Comparison of ENCODE assay signal across 18 cellular contexts in genomic region chr22:43636086-43636485, GRCh38.
A peak's percentile ranks its signal among the peaks of the same experiment; 100 is the strongest.
DNase-seq lines count a peak whose midpoint lies in the region; ATAC-seq, FAIRE-seq and TF ChIP-seq lines count a peak whose summit lies in the region.
"Had no signal": no experiment of that assay in that cellular context is flagged by ENCODE, and none has a peak within 500 bp of the region (broad histone marks: within the 10 kb centered on the region; RNA-seq: fewer than 3 reads in every experiment).

No MANE protein-coding gene starts in this region.

- H3K79me2 ChIP-seq in H1 (ENCODE audit: control insufficient read depth in 1 of 2, insufficient read depth in 2 of 2, low read length in 2 of 2) (no peaks in the 10 kb centered on the region), trophoblast cell (ENCODE audit: control insufficient read depth, insufficient read depth, low read length, poor library complexity) (no peaks in the 10 kb centered on the region)

- no peak overlapping the region for H3K14ac ChIP-seq in H1 (ENCODE audit: insufficient read length)
- H3K14ac ChIP-seq in trophoblast cell (ENCODE audit: low read length), result no peak overlapping the region

- H3K4me1 ChIP-seq in H1 (replicated peaks in 1 of 4; ENCODE audit: control insufficient read depth in 3 of 4, insufficient read depth in 4 of 4, low read length in 3 of 4) (peaks cover 0 to 2% (median 0%) of the 10 kb centered on the region in 4 experiments; a peak in 1 of 7 replicates), trophoblast cell (ENCODE audit: control insufficient read depth in 1 of 2, insufficient read depth in 2 of 2, low read length in 2 of 2) (no peaks in the 10 kb centered on the region)

- no peak for TF ChIP-seq CTCF in H1 (IDR thresholded peaks at IDR 0.05; ENCODE audit: control extremely low read depth in 1 of 3, insufficient read depth in 1 of 3, low read depth in 1 of 3, low read length in 3 of 3)

- peak; percentile 9 for DNase-seq in COLO668 (lab: John Stamatoyannopoulos, UW; ENCODE audit: unreplicated experiment)
- peak; percentile 1 for DNase-seq in NCI-H1694 treated with DMSO at 0.1 percent for 48 hours (lab: John Stamatoyannopoulos, UW)
- DNase-seq in H1 (ENCODE audit: low read depth in 1 of 2, low spot score in 2 of 2), result no peak
- no peak for DNase-seq in trophoblast cell
- DNase-seq in activated CD4-positive, alpha-beta T cell treated with anti-CD3 and anti-CD28 coated beads, Interleukin-2, amount 10 ng/mL, durations not matched to agents 24 days and 14 days, result no peak
- DNase-seq in activated naive CD4-positive, alpha-beta T cell treated with anti-CD3 and anti-CD28 coated beads, Interleukin-2, amount 50 U/mL, for 72 hours (ENCODE audit: low spot score in 2 of 2), result no peak
- no peak for DNase-seq in cerebellum (ENCODE audit: low spot score)
- DNase-seq: 8988T; CD4-positive, CD25-positive, alpha-beta regulatory T cell; DMS153; DMS79 treated with DMSO at 0.1 percent for 48 hours; EL; GDM1; GM23248; H9; KG1 had no signal

- no peak overlapping the region for H3K27ac Mint-ChIP-seq in activated CD4-positive, alpha-beta T cell treated with anti-CD3 and anti-CD28 coated beads, Interleukin-2, amount 10 ng/mL, durations not matched to agents 24 days and 14 days
- H3K27ac Mint-ChIP-seq in activated naive CD4-positive, alpha-beta T cell treated with anti-CD3 and anti-CD28 coated beads, Interleukin-2, amount 50 U/mL, for 72 hours, result no peak overlapping the region
- H3K27ac Mint-ChIP-seq: CD4-positive, CD25-positive, alpha-beta regulatory T cell; H9 had no signal

- H3K23ac ChIP-seq in H1 (ENCODE audit: insufficient read length) (no peak overlapping the region), trophoblast cell (ENCODE audit: low read length) (no peak overlapping the region)

- no peaks in the 10 kb centered on the region for H3K4me1 Mint-ChIP-seq in activated CD4-positive, alpha-beta T cell treated with anti-CD3 and anti-CD28 coated beads, Interleukin-2, amount 10 ng/mL, durations not matched to agents 24 days and 14 days
- H3K4me1 Mint-ChIP-seq: CD4-positive, CD25-positive, alpha-beta regulatory T cell; H9; IgD-negative memory B cell had no signal

- H3K9me3 Mint-ChIP-seq in activated CD4-positive, alpha-beta T cell treated with anti-CD3 and anti-CD28 coated beads, Interleukin-2, amount 10 ng/mL, durations not matched to agents 24 days and 14 days, result peaks cover 14% of the 10 kb centered on the region
- peaks cover 8 to 9% of the 10 kb centered on the region in 2 donors for H3K9me3 Mint-ChIP-seq in activated naive CD4-positive, alpha-beta T cell treated with anti-CD3 and anti-CD28 coated beads, Interleukin-2, amount 50 U/mL, for 72 hours

- CTCF ChIA-PET in H1 (lab: Charles Lee; ENCODE audit: partially characterized antibody), result interaction anchor here (1.2 kb wide), 1 partner anchor 42 kb away, joined by 3 read pairs; no protein-coding TSS in a partner anchor

- H2BK12ac ChIP-seq in H1 (ENCODE audit: low read depth, low read length), result no peak overlapping the region
- no peak overlapping the region for H2BK12ac ChIP-seq in trophoblast cell (ENCODE audit: low read length)

- H3K79me1 ChIP-seq in H1 (ENCODE audit: low read depth, low read length) (no peaks in the 10 kb centered on the region), trophoblast cell (ENCODE audit: low read length) (no peaks in the 10 kb centered on the region)

- no peak for ATAC-seq in activated naive CD4-positive, alpha-beta T cell treated with anti-CD3 and anti-CD28 coated beads, Interleukin-2, amount 50 U/mL, for 72 hours

- H2AFZ ChIP-seq in H1 (ENCODE audit: low read length) (no peak overlapping the region), trophoblast cell (ENCODE audit: insufficient read depth, low read length, poor library complexity) (no peak overlapping the region)
- H2AFZ ChIP-seq: GM23248 had no signal

- H4K12ac ChIP-seq in trophoblast cell (ENCODE audit: low read depth, low read length), result no peak overlapping the region

- H2BK5ac ChIP-seq in H1 (ENCODE audit: low read depth, low read length) (no peak overlapping the region), trophoblast cell (ENCODE audit: low read depth, low read length, poor library complexity) (no peak overlapping the region)

- H3K36me3 ChIP-seq in H1 (ENCODE audit: control insufficient read depth in 2 of 4, insufficient read depth in 4 of 4, low read length in 3 of 4) (no peaks in the 10 kb centered on the region), trophoblast cell (ENCODE audit: control insufficient read depth in 1 of 2, insufficient read depth in 2 of 2, low read length in 2 of 2) (no peaks in the 10 kb centered on the region)
- H3K36me3 ChIP-seq: BLaER1 treated with 17β-estradiol and CSF1 and Interleukin-3, amounts not matched to agents 10 nM and 100 nM had no signal

- H3K27ac ChIP-seq in H1 (ENCODE audit: low read depth, low read length), result no peak overlapping the region
- H3K27ac ChIP-seq in trophoblast cell (ENCODE audit: low read depth, low read length), result no peak overlapping the region
- H3K27ac ChIP-seq: BLaER1 treated with 17β-estradiol and CSF1 and Interleukin-3, amounts not matched to agents 10 nM and 100 nM; GM23248 had no signal

- TF ChIP-seq POLR2A in H1 (IDR thresholded peaks at IDR 0.05; ENCODE audit: control extremely low read depth in 1 of 2, low read depth in 2 of 2, low read length in 2 of 2), result no peak

- TF ChIP-seq RAD21 in H1 (IDR thresholded peaks at IDR 0.05 in 1 of 2, conservative IDR thresholded peaks at IDR 0.05 in 1 of 2; ENCODE audit: low read depth in 2 of 2, low read length in 2 of 2), result peak; percentile 22 to 34; a peak in 3 of 4 replicates

- WGBS in H1 (ENCODE audit: extremely low coverage in 1 of 2, insufficient coverage in 1 of 2, insufficient read length in 1 of 2, insufficient replicate concordance in 2 of 2, low coverage in 1 of 2, low lambda C conversion rate in 2 of 2, missing lambda C conversion rate in 1 of 2), 2 experiments, result 92% methylated on average over 12 of the region's 13 CpGs; no CpG with 5 or more reads in 1 of the 2 experiments
- no CpG with 5 or more reads among the region's 13 CpGs for WGBS in trophoblast cell (ENCODE audit: extremely low coverage, insufficient coverage, insufficient read length)

- H3K56ac ChIP-seq in H1 (replicated peaks; ENCODE audit: insufficient read length, low read depth, low read length), result no peak overlapping the region

- no peak overlapping the region for H4K8ac ChIP-seq in H1 (ENCODE audit: extremely low read depth, insufficient read depth, low read length)
- no peak overlapping the region for H4K8ac ChIP-seq in trophoblast cell (ENCODE audit: low read depth, low read length)

- no peak overlapping the region for H2AK5ac ChIP-seq in H1 (ENCODE audit: low read depth, low read length)
- no peak overlapping the region for H2AK5ac ChIP-seq in trophoblast cell (ENCODE audit: low read length)

- H4K5ac ChIP-seq in H1 (ENCODE audit: insufficient read length, low read depth, low read length), result no peak overlapping the region

- H4K20me1 ChIP-seq in H1 (replicated peaks in 1 of 2; ENCODE audit: control insufficient read depth in 1 of 2, insufficient read depth in 2 of 2, low read length in 2 of 2), result no peaks in the 10 kb centered on the region
- H4K20me1 ChIP-seq: BLaER1 treated with 17β-estradiol and CSF1 and Interleukin-3, amounts not matched to agents 10 nM and 100 nM had no signal

- H3K4me2 ChIP-seq in H1 (ENCODE audit: insufficient read depth in 1 of 2, low read depth in 2 of 2, low read length in 2 of 2) (no peak overlapping the region), trophoblast cell (ENCODE audit: low read length) (no peak overlapping the region)
- H3K4me2 ChIP-seq: BLaER1 treated with 17β-estradiol and CSF1 and Interleukin-3, amounts not matched to agents 10 nM and 100 nM had no signal

- H3K4me3 ChIP-seq in H1 (ENCODE audit: extremely low read depth in 1 of 4, insufficient read depth in 2 of 4, low read depth in 3 of 4, low read length in 4 of 4) (no peak overlapping the region), trophoblast cell (ENCODE audit: low read depth, low read length) (no peak overlapping the region)
- H3K4me3 ChIP-seq: BLaER1 treated with 17β-estradiol and CSF1 and Interleukin-3, amounts not matched to agents 10 nM and 100 nM; GM23248 had no signal

- intact Hi-C loops in activated CD4-positive, alpha-beta T cell treated with anti-CD3 and anti-CD28 coated beads, Interleukin-2, amount 10 ng/mL, durations not matched to agents 24 days and 14 days (cut with micrococcal nuclease), result no loop called here

- no peaks in the 10 kb centered on the region; a peak in 1 of 7 replicates for H3K27me3 ChIP-seq in H1 (replicated peaks in 1 of 4; ENCODE audit: control insufficient read depth in 3 of 4, extremely low read depth in 1 of 4, insufficient read depth in 3 of 4, low read length in 3 of 4)
- H3K27me3 ChIP-seq in trophoblast cell (ENCODE audit: insufficient read depth, low read length), result no peaks in the 10 kb centered on the region
- H3K27me3 ChIP-seq: BLaER1 treated with 17β-estradiol and CSF1 and Interleukin-3, amounts not matched to agents 10 nM and 100 nM had no signal

- no peak overlapping the region for H3K4ac ChIP-seq in H1 (replicated peaks; ENCODE audit: insufficient read length, low read depth, low read length)
- no peak overlapping the region for H3K4ac ChIP-seq in trophoblast cell (ENCODE audit: low read depth, low read length)

- H3K4me3 Mint-ChIP-seq in activated CD4-positive, alpha-beta T cell treated with anti-CD3 and anti-CD28 coated beads, Interleukin-2, amount 10 ng/mL, durations not matched to agents 24 days and 14 days, result no peak overlapping the region
- H3K4me3 Mint-ChIP-seq: CD4-positive, CD25-positive, alpha-beta regulatory T cell; H9; IgD-negative memory B cell had no signal

- no peak for TF ChIP-seq EP300 in H1 (IDR thresholded peaks at IDR 0.05; ENCODE audit: borderline replicate concordance in 1 of 2, low read depth in 2 of 2, low read length in 2 of 2)

- POLR2A ChIA-PET in H1 (lab: Charles Lee; ENCODE audit: partially characterized antibody), result no interaction called here

- FAIRE-seq in H1 (lab: Jason Lieb, UNC), result no peak

- H4K91ac ChIP-seq in H1 (replicated peaks; ENCODE audit: insufficient read length, low read length) (no peak overlapping the region), trophoblast cell (ENCODE audit: low read depth, low read length) (no peak overlapping the region)

- no peak overlapping the region for H2BK15ac ChIP-seq in H1 (ENCODE audit: low read length)

- H3K27me3 Mint-ChIP-seq in activated CD4-positive, alpha-beta T cell treated with anti-CD3 and anti-CD28 coated beads, Interleukin-2, amount 10 ng/mL, durations not matched to agents 24 days and 14 days, result no peaks in the 10 kb centered on the region

- H2BK120ac ChIP-seq in H1 (replicated peaks; ENCODE audit: low read depth, low read length) (no peak overlapping the region), trophoblast cell (ENCODE audit: insufficient read depth, low read length, poor library complexity) (no peak overlapping the region)

- H2BK20ac ChIP-seq in H1 (ENCODE audit: low read length), result no peak overlapping the region

- H3K36me3 Mint-ChIP-seq in activated CD4-positive, alpha-beta T cell treated with anti-CD3 and anti-CD28 coated beads, Interleukin-2, amount 10 ng/mL, durations not matched to agents 24 days and 14 days (ENCODE audit: low read depth), result peaks cover 1% of the 10 kb centered on the region
- peaks cover 13 to 16% of the 10 kb centered on the region in 2 donors for H3K36me3 Mint-ChIP-seq in activated naive CD4-positive, alpha-beta T cell treated with anti-CD3 and anti-CD28 coated beads, Interleukin-2, amount 50 U/mL, for 72 hours

- H3K9me3 ChIP-seq in H1 (ENCODE audit: insufficient read depth in 2 of 2, low read depth in 1 of 2, low read length in 1 of 2), result peaks cover 0 to 5% of the 10 kb centered on the region in 2 experiments; a peak in 1 of 4 replicates
- peaks cover 2% of the 10 kb centered on the region for H3K9me3 ChIP-seq in trophoblast cell (ENCODE audit: insufficient read depth, low read depth, low read length)

- H3K18ac ChIP-seq in H1 (ENCODE audit: extremely low read depth, low read length) (no peak overlapping the region), trophoblast cell (ENCODE audit: low read length) (no peak overlapping the region)

- H3K9ac ChIP-seq in H1 (replicated peaks in 1 of 4; ENCODE audit: extremely low read depth in 1 of 4, low read depth in 3 of 4, low read length in 3 of 4), result no peak overlapping the region
- H3K9ac ChIP-seq in trophoblast cell (ENCODE audit: low read length), result peak overlapping the region; percentile 9
- H3K9ac ChIP-seq: BLaER1 treated with 17β-estradiol and CSF1 and Interleukin-3, amounts not matched to agents 10 nM and 100 nM; GM23248 had no signal

- no peaks in the 10 kb centered on the region; the same call in 1 of the 2 replicates for H3K23me2 ChIP-seq in H1 (ENCODE audit: low read depth, low read length)

Comparison
In these comparisons a context has a peak if more than half of its experiments do, and no peak if none do; other contexts are left out.
1. DNase-seq: peak in COLO668 (single experiment) and NCI-H1694 treated with DMSO at 0.1 percent for 48 hours (single experiment); none in H1 (0 of 2), trophoblast cell (0 of 2), activated CD4-positive, alpha-beta T cell treated with anti-CD3 and anti-CD28 coated beads, Interleukin-2, amount 10 ng/mL, durations not matched to agents 24 days and 14 days (single experiment), activated naive CD4-positive, alpha-beta T cell treated with anti-CD3 and anti-CD28 coated beads, Interleukin-2, amount 50 U/mL, for 72 hours (0 of 2) and cerebellum (single experiment).